Comparison of ENCODE assay signal across 12 cellular contexts in the genomic region with DNA sequence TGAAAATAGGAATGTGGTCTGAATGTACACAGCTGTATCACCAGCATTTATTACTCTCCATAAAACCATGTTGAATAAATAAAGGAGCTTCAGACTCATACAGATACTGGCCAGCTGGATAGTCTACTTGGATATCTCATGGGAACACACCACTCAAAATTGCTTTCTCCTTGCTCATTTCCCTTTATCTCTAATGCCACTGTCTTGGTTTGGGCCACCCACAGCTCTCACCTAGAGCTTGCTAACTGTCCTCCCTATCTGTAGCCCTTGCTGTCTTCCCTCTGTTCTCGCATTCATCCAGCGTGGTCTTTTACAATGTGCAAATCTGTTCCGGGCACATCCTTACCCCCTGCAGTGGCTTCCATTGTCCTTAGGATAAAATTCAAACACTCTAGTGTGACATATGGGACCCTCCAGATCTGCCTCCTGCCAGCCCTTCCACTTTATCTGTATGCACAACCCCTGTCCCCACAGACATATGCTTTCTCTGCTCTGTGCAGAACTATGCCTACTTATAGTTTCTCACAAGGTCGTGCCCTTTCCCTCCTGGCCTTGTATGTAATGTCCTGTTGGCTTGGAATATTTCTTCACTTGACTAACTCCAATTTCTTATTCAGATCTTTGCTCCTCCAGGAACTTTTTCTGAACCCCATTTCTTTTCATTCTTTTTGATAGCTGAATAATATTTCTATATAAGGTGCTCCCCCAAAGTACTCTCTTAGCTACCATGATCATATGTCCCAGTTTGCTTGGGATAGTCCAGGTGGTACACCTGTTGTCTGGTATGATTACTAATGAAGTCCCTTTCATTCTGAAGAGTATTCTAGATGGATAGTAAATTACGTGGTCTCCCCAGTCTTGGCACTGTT. TPM values are rescaled to one million over a fixed set of nuclear protein-coding genes. Genes with fewer than 3 reads are reported as not detected.
DNase-seq lines count a peak whose midpoint lies in the region.
"Had no signal": no experiment of that assay in that cellular context is flagged by ENCODE, and none has a peak within 500 bp of the region (broad histone marks: within the 10 kb centered on the region; RNA-seq: fewer than 3 reads in every experiment).

No MANE protein-coding gene starts in this region.

- H3K4me3 Mint-ChIP-seq in immature natural killer cell, result no peak overlapping the region
- H3K4me3 Mint-ChIP-seq: neural crest cell had no signal

- peaks cover 0 to 5% (median 5%) of the 10 kb centered on the region in 3 donors for H3K36me3 Mint-ChIP-seq in immature natural killer cell

- 18 to 38% methylated on average over 4 to 5 of the region's 5 CpGs for WGBS in ectodermal cell, 2 experiments

- peak overlapping the region; percentile 13 for H3K27ac ChIP-seq in ectodermal cell (ENCODE audit: insufficient read depth, low read depth, low read length, poor library complexity, severe bottlenecking)
- H3K27ac ChIP-seq: esophagus squamous epithelium, WERI-Rb-1 had no signal

- no peaks in the 10 kb centered on the region for H3K9me3 ChIP-seq in ectodermal cell (ENCODE audit: control insufficient read depth, low read length)
- H3K9me3 ChIP-seq: esophagus squamous epithelium had no signal

- DNase-seq in NCI-H2171 treated with DMSO at 0.1 percent for 48 hours (lab: John Stamatoyannopoulos, UW) (peak; percentile 51), NCI-H2171 (lab: John Stamatoyannopoulos, UW) (no peak), NCI-H524 (lab: John Stamatoyannopoulos, UW) (peak; percentile 74 to 93), retina (peak; percentile 32), NCI-H226 (no peak), SW 1271 (lab: John Stamatoyannopoulos, UW) (no peak), immature natural killer cell (no peak)
- DNase-seq: esophagus squamous epithelium, NCI-H1694 treated with DMSO at 0.1 percent for 48 hours, WERI-Rb-1 had no signal

- peaks cover 3 to 10% (median 4%) of the 10 kb centered on the region in 3 donors for H3K27me3 Mint-ChIP-seq in immature natural killer cell (ENCODE audit: low read depth in 3 of 3)

- H3K4me1 Mint-ChIP-seq in immature natural killer cell, result peaks cover 28 to 33% of the 10 kb centered on the region in 2 donors

- H3K4me1 ChIP-seq in ectodermal cell (ENCODE audit: control insufficient read depth, insufficient read depth, low read length), result peaks cover 4% of the 10 kb centered on the region

- H3K27me3 ChIP-seq in ectodermal cell (ENCODE audit: control insufficient read depth, insufficient read depth, low read length, poor library complexity, severe bottlenecking), result no peaks in the 10 kb centered on the region
- H3K27me3 ChIP-seq: esophagus squamous epithelium had no signal

- no peak overlapping the region for H3K27ac Mint-ChIP-seq in immature natural killer cell

- H3K9me3 Mint-ChIP-seq in immature natural killer cell, result no peaks in the 10 kb centered on the region
- H3K9me3 Mint-ChIP-seq: neural crest cell had no signal

- H3K4me3 ChIP-seq in ectodermal cell (ENCODE audit: insufficient read depth, low read depth, low read length), result peak overlapping the region; percentile 23

- H3K36me3 ChIP-seq in ectodermal cell (ENCODE audit: control insufficient read depth, insufficient read depth, low read length), result no peaks in the 10 kb centered on the region

RNA-seq across cellular contexts. Expression of a gene that starts 2.9 kb away (rescaled TPM):
- polyA plus RNA-seq in ectodermal cell (2013, experiment 1 of 4), result 33.6 TPM
- polyA plus RNA-seq in ectodermal cell (2013, experiment 2 of 4), result 27.1 TPM
- polyA plus RNA-seq in ectodermal cell (2013, experiment 3 of 4), result 20.0 TPM
- polyA plus RNA-seq in ectodermal cell (2013, experiment 4 of 4), result 23.1 TPM
- 1 to 10 TPM in 2 of 3 donors, under 1 TPM in 1; 0.12 to 4.1 (median 1.6) TPM for polyA plus RNA-seq in immature natural killer cell

RNA-seq across cellular contexts. Expression of a gene that starts 13.5 kb away (rescaled TPM):
- polyA plus RNA-seq in ectodermal cell (2013, experiment 1 of 4), result not detected
- polyA plus RNA-seq in ectodermal cell (2013, experiment 2 of 4), result 0.48 TPM
- polyA plus RNA-seq in ectodermal cell (2013, experiment 3 of 4), result 0.91 TPM
- polyA plus RNA-seq in ectodermal cell (2013, experiment 4 of 4), result not detected
- not detected for polyA plus RNA-seq in immature natural killer cell

Comparison
In these comparisons a context has a peak if more than half of its experiments do, and no peak if none do; other contexts are left out.
1. DNase-seq: peak in NCI-H2171 treated with DMSO at 0.1 percent for 48 hours (single experiment), NCI-H524 (2 of 2) and retina (single experiment); none in NCI-H2171 (single experiment), NCI-H226 (single experiment), SW 1271 (0 of 2) and immature natural killer cell (0 of 3).